ENCODE assay signal across 1 cellular context in genomic region chr7:29207469-29207868, GRCh38.
TF ChIP-seq lines count a peak whose summit lies in the region.

No MANE protein-coding gene starts in this region.

TF ChIP-seq in HCT116, 20 proteins besides CTCF, POLR2A, EP300 and RAD21 (continued from another document):
- TF ChIP-seq REST (IDR thresholded peaks at IDR 0.05; ENCODE audit: low read depth) (no peak), ZNF274 (IDR thresholded peaks at IDR 0.05; ENCODE audit: low read depth, low read length) (no peak)
